8 cellular contexts compared by ENCODE assay signal in genomic region chr15:58410353-58410752, GRCh38. TPM values are rescaled to one million over a fixed set of nuclear protein-coding genes. Genes with fewer than 3 reads are reported as not detected.
DNase-seq lines count a peak whose midpoint lies in the region; ATAC-seq and TF ChIP-seq lines count a peak whose summit lies in the region.

No MANE protein-coding gene starts in this region.

- POLR2A ChIA-PET in OCI-LY7 (lab: Charles Lee): no interaction called here

- CTCF ChIA-PET in OCI-LY7 (lab: Charles Lee; ENCODE audit: unreplicated experiment): no interaction called here

- no TSS peak for BruUV-seq in OCI-LY7 (replicated peaks; lab: Mats Ljungman, UMichigan)

- peak overlapping the region; percentile 67 for H3K4me2 ChIP-seq in OCI-LY7 (ENCODE audit: low read length)

- 32 to 55% (median 39%) methylated on average over 4 of the region's 4 CpGs for WGBS in psoas muscle, 3 donors

- H4K20me1 ChIP-seq in OCI-LY7 (ENCODE audit: insufficient read depth, low read length): no peaks in the 10 kb centered on the region

- no peaks in the 10 kb centered on the region for H3K79me2 ChIP-seq in OCI-LY7 (ENCODE audit: insufficient read depth, low read depth, low read length)

- H3K27ac ChIP-seq in OCI-LY7 (ENCODE audit: low read depth, low read length, poor library complexity, severe bottlenecking): no peak overlapping the region
- no peak overlapping the region for H3K27ac ChIP-seq in psoas muscle

- no peaks in the 10 kb centered on the region for H3K36me3 ChIP-seq in OCI-LY7 (ENCODE audit: insufficient read depth, low read length)
- H3K36me3 ChIP-seq in psoas muscle (ENCODE audit: insufficient read depth in 1 of 2, low read depth in 1 of 2): no peaks in the 10 kb centered on the region

- H3K4me1 ChIP-seq in OCI-LY7 (ENCODE audit: insufficient read depth, low read length, poor library complexity, severe bottlenecking): peaks cover 17% of the 10 kb centered on the region
- no peaks in the 10 kb centered on the region for H3K4me1 ChIP-seq in psoas muscle

- TF ChIP-seq CTCF in CD14-positive monocyte (IDR thresholded peaks at IDR 0.05): no peak
- TF ChIP-seq CTCF in OCI-LY7 (conservative IDR thresholded peaks at IDR 0.05; ENCODE audit: low read length): no peak
- no peak for TF ChIP-seq CTCF in psoas muscle (IDR thresholded peaks at IDR 0.05)
- TF ChIP-seq CTCF in chondrocyte (IDR thresholded peaks at IDR 0.05): no peak

- peaks cover 2 to 6% (median 2%) of the 10 kb centered on the region in 3 donors for H3K27me3 Mint-ChIP-seq in CD14-positive monocyte (ENCODE audit: low read depth in 3 of 3)
- peaks cover 1% of the 10 kb centered on the region for H3K27me3 Mint-ChIP-seq in chondrocyte (ENCODE audit: low read depth)

- intact Hi-C loops in CD14-positive monocyte (cut with micrococcal nuclease) (no loop called here), OCI-LY7 (cut with micrococcal nuclease; ENCODE audit: unreplicated experiment) (no loop called here), psoas muscle (cut with DNase I) (no loop called here)

- H3K4me1 Mint-ChIP-seq in CD14-positive monocyte (peaks cover 5% of the 10 kb centered on the region), chondrocyte (ENCODE audit: low read depth) (no peaks in the 10 kb centered on the region)

- H3K27ac Mint-ChIP-seq in CD14-positive monocyte (peak overlapping the region in 5 of 7 donors; percentile 35 to 87 (median 80)), chondrocyte (ENCODE audit: unreplicated experiment) (no peak overlapping the region)

- H3K36me3 Mint-ChIP-seq in CD14-positive monocyte: no peaks in the 10 kb centered on the region
- peaks cover 1% of the 10 kb centered on the region for H3K36me3 Mint-ChIP-seq in chondrocyte (ENCODE audit: low read depth)

- no peaks in the 10 kb centered on the region for H3K9me3 Mint-ChIP-seq in CD14-positive monocyte
- no peaks in the 10 kb centered on the region for H3K9me3 Mint-ChIP-seq in chondrocyte (ENCODE audit: low read depth)

- no peaks in the 10 kb centered on the region for H3K27me3 ChIP-seq in psoas muscle (ENCODE audit: insufficient read depth in 3 of 3, low read length in 2 of 3)

- peak overlapping the region; percentile 71 to 84 for H3K4me3 Mint-ChIP-seq in CD14-positive monocyte
- no peak overlapping the region for H3K4me3 Mint-ChIP-seq in chondrocyte (ENCODE audit: unreplicated experiment)

- no peaks in the 10 kb centered on the region for H3K9me2 ChIP-seq in OCI-LY7 (ENCODE audit: insufficient read depth, low read length)

- DNase-seq in CD14-positive monocyte (ENCODE audit: low spot score): no peak
- peak; percentile 65 for DNase-seq in OCI-LY7 (ENCODE audit: low spot score)
- DNase-seq in central memory CD4-positive, alpha-beta T cell: peak; percentile 44
- DNase-seq in psoas muscle: no peak
- DNase-seq in chondrocyte (ENCODE audit: low spot score): no peak
- no peak for DNase-seq in NCI-H748 (lab: John Stamatoyannopoulos, UW; ENCODE audit: unreplicated experiment)
- DNase-seq in occipital lobe (lab: John Stamatoyannopoulos, UW): no peak

- H2AFZ ChIP-seq in OCI-LY7 (ENCODE audit: low read length): peak overlapping the region; percentile 98

- ATAC-seq in psoas muscle: no peak
- ATAC-seq in GM19023 (IDR thresholded peaks at IDR 0.05; ENCODE audit: unreplicated experiment): no peak

- no peaks in the 10 kb centered on the region for H3K9me3 ChIP-seq in OCI-LY7 (ENCODE audit: low read length)
- H3K9me3 ChIP-seq in psoas muscle: no peaks in the 10 kb centered on the region

- H3K4me3 ChIP-seq in OCI-LY7 (ENCODE audit: low read depth, low read length, poor library complexity, severe bottlenecking) (peak overlapping the region; percentile 56), psoas muscle (peak overlapping the region; percentile 3)

RNA-seq across cellular contexts. Expression of gene LIPC, which starts 21.4 kb away (rescaled TPM):
- under 1 TPM in 1 of 2 donors, not detected in 1; 0.37 TPM for polyA plus RNA-seq in CD14-positive monocyte
- total RNA-seq in OCI-LY7 (2014; rRNA removed; shearing (Covaris generic)): 0.08 and 0.50 TPM in 2 replicates
- total RNA-seq in OCI-LY7 (2022): not detected in 2 replicates
- total RNA-seq in psoas muscle: not detected
- polyA plus RNA-seq in psoas muscle: under 1 TPM in 1 of 3 donors, not detected in 2; 0.01 TPM
- not detected in 3 replicates for total RNA-seq in chondrocyte
- total RNA-seq in occipital lobe: 0.16 TPM

Comparison
In these comparisons a context has a peak if more than half of its experiments do, and no peak if none do; other contexts are left out.
1. DNase-seq: peak in OCI-LY7 (single experiment) and central memory CD4-positive, alpha-beta T cell (single experiment); none in CD14-positive monocyte (single experiment), psoas muscle (0 of 2), chondrocyte (single experiment), NCI-H748 (single experiment) and occipital lobe (single experiment).